ENCODE assay signal across 25 cellular contexts in the genomic region with DNA sequence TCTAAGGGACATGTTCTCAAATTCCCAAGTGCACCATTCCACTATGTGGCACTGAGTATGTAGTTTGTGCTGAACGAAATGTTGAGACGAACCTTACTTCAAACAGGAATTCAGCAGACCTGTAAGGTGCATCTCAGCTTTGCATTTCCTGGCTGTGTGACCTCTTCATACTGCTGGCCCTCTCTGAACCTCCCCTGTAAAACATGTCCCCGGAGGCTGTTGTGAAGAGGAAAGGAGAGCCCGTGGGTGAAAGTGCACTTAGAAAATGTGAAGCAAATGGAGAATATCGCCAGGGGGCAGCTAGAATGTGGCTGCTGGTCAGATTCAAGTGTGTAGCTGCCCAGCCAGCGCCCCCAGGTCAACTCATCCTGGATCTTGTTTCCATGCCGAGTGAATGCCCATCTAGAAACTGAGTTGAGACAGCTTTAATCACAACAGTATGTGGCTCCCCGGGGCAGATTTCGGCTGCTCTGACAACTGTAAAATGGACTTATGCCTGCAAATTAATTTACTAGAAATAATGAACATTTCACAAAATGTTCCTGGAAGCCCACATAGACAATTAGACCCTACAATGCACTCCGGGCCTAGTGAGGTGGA.
"Had no signal": no experiment of that assay in that cellular context is flagged by ENCODE, and none has a peak within 500 bp of the region (broad histone marks: within the 10 kb centered on the region; RNA-seq: fewer than 3 reads in every experiment).

No MANE protein-coding gene starts in this region.

- H3K27me3 ChIP-seq: ascending aorta, cardiac muscle cell, esophagus muscularis mucosa, foreskin keratinocyte, heart left ventricle, pancreas, tibial nerve had no signal

- FAIRE-seq: pancreas, urothelium cell line had no signal

- H3K27ac ChIP-seq: ascending aorta, cardiac muscle cell, esophagus muscularis mucosa, foreskin keratinocyte, heart left ventricle, pancreas, prostate gland, tibial nerve had no signal

- H3K36me3 ChIP-seq: ascending aorta, cardiac muscle cell, esophagus muscularis mucosa, heart left ventricle, pancreas, prostate gland, tibial nerve had no signal

- DNase-seq: activated CD4-positive, alpha-beta memory T cell treated with anti-CD3 and anti-CD28 coated beads for 36 hours; activated CD4-positive, alpha-beta T cell treated with anti-CD3 and anti-CD28 coated beads, Interleukin-2, amount 10 ng/mL, durations not matched to agents 24 days and 14 days; activated CD4-positive, CD25-positive, alpha-beta regulatory T cell treated with anti-CD3 and anti-CD28 coated beads, Interleukin-2, amount 50 U/mL, for 72 hours; activated CD8-positive, alpha-beta memory T cell treated with anti-CD3 and anti-CD28 coated beads, Interleukin-2, amount 50 U/mL, for 4 hours; activated gamma-delta T cell; activated naive CD4-positive, alpha-beta T cell treated with anti-CD3 and anti-CD28 coated beads, Interleukin-2, amount 10 ng/mL, durations not matched to agents 7 days and 5 days; activated naive CD8-positive, alpha-beta T cell treated with anti-CD3 and anti-CD28 coated beads, Interleukin-2, amount 10 ng/mL, durations not matched to agents 7 days and 5 days; activated T-cell treated with anti-CD3 and anti-CD28 coated beads, Interleukin-2, amount 50 U/mL, for 1 hour; cortex of kidney; foreskin keratinocyte; heart left ventricle; hypothalamus; left cardiac atrium; mammary epithelial cell; pancreas; retina; stimulated activated CD4-positive, alpha-beta T cell treated with anti-CD3 and anti-CD28 coated beads, Interleukin-2, amount 100 ng/mL, for 48 hours; stimulated activated naive CD4-positive, alpha-beta T cell treated with Interleukin-2 at 50 U/mL for 16 hours; T-helper 17 cell had no signal

- H3K4me3 ChIP-seq: ascending aorta, cardiac muscle cell, esophagus muscularis mucosa, heart left ventricle, pancreas, prostate gland, tibial nerve had no signal

- H3K4me1 ChIP-seq: ascending aorta, esophagus muscularis mucosa, foreskin keratinocyte, heart left ventricle, pancreas, prostate gland, tibial nerve had no signal

- ATAC-seq: heart left ventricle, left cardiac atrium, pancreas, T-helper 17 cell had no signal

- H3K9me3 ChIP-seq: ascending aorta, esophagus muscularis mucosa, heart left ventricle, pancreas, prostate gland had no signal
